ENCODE assay signal across 22 cellular contexts in genomic region chr1:9282436-9282955, GRCh38. TPM values are rescaled to one million over a fixed set of nuclear protein-coding genes. Genes with fewer than 3 reads are reported as not detected.
DNase-seq lines count a peak whose midpoint lies in the region; ATAC-seq and TF ChIP-seq lines count a peak whose summit lies in the region.
"Had no signal": no experiment of that assay in that cellular context is flagged by ENCODE, and none has a peak within 500 bp of the region (broad histone marks: within the 10 kb centered on the region; RNA-seq: fewer than 3 reads in every experiment).

No MANE protein-coding gene starts in this region.

- H3K27me3 Mint-ChIP-seq in activated CD4-positive, alpha-beta T cell treated with anti-CD3 and anti-CD28 coated beads, Interleukin-2, amount 10 ng/mL, durations not matched to agents 24 days and 14 days = no peaks in the 10 kb centered on the region
- H3K27me3 Mint-ChIP-seq in T-helper 2 cell treated with Interferon-gamma antibody and Interleukin-4, amounts not matched to agents 5 μg/mL and 100 μg/mL, for 36 hours (ENCODE audit: low read depth) = no peaks in the 10 kb centered on the region
- H3K27me3 Mint-ChIP-seq in memory B cell = peaks cover 25% of the 10 kb centered on the region

- peaks cover 15% of the 10 kb centered on the region for H3K9me3 Mint-ChIP-seq in activated CD4-positive, alpha-beta T cell treated with anti-CD3 and anti-CD28 coated beads, Interleukin-2, amount 10 ng/mL, durations not matched to agents 24 days and 14 days
- peaks cover 34% of the 10 kb centered on the region for H3K9me3 Mint-ChIP-seq in T-helper 2 cell treated with Interferon-gamma antibody and Interleukin-4, amounts not matched to agents 5 μg/mL and 100 μg/mL, for 36 hours
- peaks cover 6% of the 10 kb centered on the region for H3K9me3 Mint-ChIP-seq in memory B cell

- TF ChIP-seq CTCF in HEK293 (tag by site-specific recombination; IDR thresholded peaks at IDR 0.05) (no peak), WERI-Rb-1 (IDR thresholded peaks at IDR 0.05; ENCODE audit: low read depth, low read length) (no peak)

- intact Hi-C loops in activated CD4-positive, alpha-beta T cell treated with anti-CD3 and anti-CD28 coated beads, Interleukin-2, amount 10 ng/mL, durations not matched to agents 24 days and 14 days (cut with micrococcal nuclease) = loop anchor here (5.0 kb wide), 1 partner anchor 35 kb away; no protein-coding TSS in a partner anchor

- no peak overlapping the region for H3K4me3 ChIP-seq in HEK293 (ENCODE audit: low read depth, low read length)
- H3K4me3 ChIP-seq in WERI-Rb-1 (ENCODE audit: low read depth, low read length) = no peak overlapping the region
- H3K4me3 ChIP-seq: colonic mucosa, esophagus muscularis mucosa, Peyer's patch, prostate gland, SJCRH30 had no signal

- H3K27ac ChIP-seq in HEK293 (ENCODE audit: extremely low read depth, low read depth, low read length) (no peak overlapping the region), WERI-Rb-1 (no peak overlapping the region)
- H3K27ac ChIP-seq: brain microvascular endothelial cell, colonic mucosa, esophagus muscularis mucosa, Peyer's patch, prostate gland, SJCRH30 had no signal

- no peaks in the 10 kb centered on the region for H3K4me1 ChIP-seq in HEK293 (ENCODE audit: control insufficient read depth, insufficient read depth, low read length)
- H3K4me1 ChIP-seq: prostate gland had no signal

- H3K36me3 ChIP-seq in HEK293 (ENCODE audit: control insufficient read depth in 2 of 2, insufficient read depth in 1 of 2, low read length in 2 of 2) = no peaks in the 10 kb centered on the region
- H3K36me3 ChIP-seq in WERI-Rb-1 = no peaks in the 10 kb centered on the region
- H3K36me3 ChIP-seq: brain microvascular endothelial cell, colonic mucosa, esophagus muscularis mucosa, Peyer's patch, prostate gland, SJCRH30 had no signal

- DNase-seq in activated CD4-positive, alpha-beta T cell treated with anti-CD3 and anti-CD28 coated beads, Interleukin-2, amount 10 ng/mL, durations not matched to agents 24 days and 14 days = no peak
- no peak for DNase-seq in activated CD4-positive, alpha-beta T cell treated with anti-CD3 and anti-CD28 coated beads, Interleukin-2, amount 50 U/mL, for 4 hours
- DNase-seq in T-helper 2 cell treated with Interferon-gamma antibody and Interleukin-4, amounts not matched to agents 5 μg/mL and 100 μg/mL, for 36 hours (ENCODE audit: low spot score) = no peak
- DNase-seq in memory B cell (ENCODE audit: low spot score in 2 of 2) = no peak
- DNase-seq in WERI-Rb-1 = no peak
- DNase-seq in NCI-H1105 treated with DMSO at 0.1 percent for 48 hours (lab: John Stamatoyannopoulos, UW) = no peak
- no peak for DNase-seq in activated T-cell treated with anti-CD3 and anti-CD28 coated beads for 4 hours
- DNase-seq: 8988T; activated CD8-positive, alpha-beta memory T cell treated with anti-CD3 and anti-CD28 coated beads, Interleukin-2, amount 50 U/mL, for 4 hours; activated gamma-delta T cell treated with Interleukin-2 at 50 U/mL for 16 hours; brain microvascular endothelial cell; colonic mucosa; foreskin melanocyte; HFFc6; hippocampal formation; NCI-H1694 treated with DMSO at 0.1 percent for 48 hours; NCI-H526 had no signal

- CTCF ChIA-PET in HEK293 (lab: Yijun Ruan, JAX) = interaction anchor here (0.6 to 1.7 kb wide), 5 partner anchors 7 to 213 kb away, joined by 3 to 8 read pairs (median 4); no protein-coding TSS in a partner anchor

- peaks cover 66% of the 10 kb centered on the region for H3K4me1 Mint-ChIP-seq in activated CD4-positive, alpha-beta T cell treated with anti-CD3 and anti-CD28 coated beads, Interleukin-2, amount 10 ng/mL, durations not matched to agents 24 days and 14 days
- peaks cover 67% of the 10 kb centered on the region for H3K4me1 Mint-ChIP-seq in T-helper 2 cell treated with Interferon-gamma antibody and Interleukin-4, amounts not matched to agents 5 μg/mL and 100 μg/mL, for 36 hours (ENCODE audit: low read depth)
- peaks cover 11% of the 10 kb centered on the region for H3K4me1 Mint-ChIP-seq in memory B cell

- H3K9me3 ChIP-seq in HEK293 (ENCODE audit: control insufficient read depth, insufficient read depth, low read depth, low read length) = no peaks in the 10 kb centered on the region
- H3K9me3 ChIP-seq in WERI-Rb-1 (ENCODE audit: severe bottlenecking) = peaks cover 10% of the 10 kb centered on the region
- H3K9me3 ChIP-seq: colonic mucosa, prostate gland, SJCRH30 had no signal

- peak overlapping the region; percentile 37 for H3K4me3 Mint-ChIP-seq in activated CD4-positive, alpha-beta T cell treated with anti-CD3 and anti-CD28 coated beads, Interleukin-2, amount 10 ng/mL, durations not matched to agents 24 days and 14 days
- peak overlapping the region; percentile 38 for H3K4me3 Mint-ChIP-seq in T-helper 2 cell treated with Interferon-gamma antibody and Interleukin-4, amounts not matched to agents 5 μg/mL and 100 μg/mL, for 36 hours
- H3K4me3 Mint-ChIP-seq in memory B cell = no peak overlapping the region
- H3K4me3 Mint-ChIP-seq: HFFc6 had no signal

- no peak for ATAC-seq in memory B cell (ENCODE audit: low read depth)

- POLR2A ChIA-PET in HEK293 (lab: Yijun Ruan, JAX) = no interaction called here

- H3K36me3 Mint-ChIP-seq in activated CD4-positive, alpha-beta T cell treated with anti-CD3 and anti-CD28 coated beads, Interleukin-2, amount 10 ng/mL, durations not matched to agents 24 days and 14 days (ENCODE audit: low read depth) = peaks cover 17% of the 10 kb centered on the region
- peaks cover 33% of the 10 kb centered on the region for H3K36me3 Mint-ChIP-seq in T-helper 2 cell treated with Interferon-gamma antibody and Interleukin-4, amounts not matched to agents 5 μg/mL and 100 μg/mL, for 36 hours (ENCODE audit: low read depth)
- H3K36me3 Mint-ChIP-seq in memory B cell = no peaks in the 10 kb centered on the region

- no peaks in the 10 kb centered on the region for H3K27me3 ChIP-seq in WERI-Rb-1 (ENCODE audit: insufficient read depth, low read depth, severe bottlenecking)
- H3K27me3 ChIP-seq: brain microvascular endothelial cell, colonic mucosa, esophagus muscularis mucosa, Peyer's patch, SJCRH30 had no signal

- peak overlapping the region; percentile 81 for H3K27ac Mint-ChIP-seq in activated CD4-positive, alpha-beta T cell treated with anti-CD3 and anti-CD28 coated beads, Interleukin-2, amount 10 ng/mL, durations not matched to agents 24 days and 14 days
- peak overlapping the region; percentile 86 for H3K27ac Mint-ChIP-seq in T-helper 2 cell treated with Interferon-gamma antibody and Interleukin-4, amounts not matched to agents 5 μg/mL and 100 μg/mL, for 36 hours
- H3K27ac Mint-ChIP-seq in memory B cell = peak overlapping the region; percentile 24
- H3K27ac Mint-ChIP-seq: HFFc6 had no signal

TF ChIP-seq in HEK293, 187 proteins besides CTCF, POLR2A, EP300 and RAD21:
- TF ChIP-seq EGR2 (tag by site-specific recombination; IDR thresholded peaks at IDR 0.05; ENCODE audit: low read depth) (0 out of 2 replicates have a peak, but pooled peaks have one; percentile 11), ZFHX2 (tag by site-specific recombination; conservative IDR thresholded peaks at IDR 0.05) (peak; percentile 59), ZNF362 (tag by site-specific recombination; IDR thresholded peaks at IDR 0.05) (no peak), ZNF169 (tag by site-specific recombination; IDR thresholded peaks at IDR 0.05) (no peak)

RNA-seq across cellular contexts. Expression of gene SPSB1, which starts 10.2 kb away (rescaled TPM):
- total RNA-seq in activated CD4-positive, alpha-beta T cell treated with anti-CD3 and anti-CD28 coated beads, Interleukin-2, amount 10 ng/mL, durations not matched to agents 24 days and 14 days = 4.8 and 6.2 TPM in 2 replicates

RNA-seq across cellular contexts. Expression of gene H6PD, which starts 47.9 kb away (rescaled TPM):
- total RNA-seq in activated CD4-positive, alpha-beta T cell treated with anti-CD3 and anti-CD28 coated beads, Interleukin-2, amount 10 ng/mL, durations not matched to agents 24 days and 14 days = 17.4 and 17.7 TPM in 2 replicates

Comparison
In these comparisons a context has a peak if more than half of its experiments do, and no peak if none do; other contexts are left out.
1. H3K27ac Mint-ChIP-seq: peak in every context shown above with its lines; median percentile 86 in T-helper 2 cell treated with Interferon-gamma antibody and Interleukin-4, amounts not matched to agents 5 μg/mL and 100 μg/mL, for 36 hours; 81 in activated CD4-positive, alpha-beta T cell treated with anti-CD3 and anti-CD28 coated beads, Interleukin-2, amount 10 ng/mL, durations not matched to agents 24 days and 14 days; 24 in memory B cell.